Comparison of ENCODE assay signal across 1 cellular context in genomic region chr7:50448823-50449222, GRCh38.
TF ChIP-seq lines count a peak whose summit lies in the region.

No MANE protein-coding gene starts in this region.

TF ChIP-seq in GM12878, 131 proteins besides CTCF, POLR2A, EP300 and RAD21 (continued from another document):
- TF ChIP-seq ATF3 (IDR thresholded peaks at IDR 0.05; ENCODE audit: borderline replicate concordance, extremely low read depth, low read depth, low read length), result no peak
- TF ChIP-seq SPI1 (IDR thresholded peaks at IDR 0.05; ENCODE audit: borderline replicate concordance, insufficient read depth, low read depth, low read length), result no peak
- 0 out of 2 replicates have a peak, but pooled peaks have one; percentile 20 for TF ChIP-seq PKNOX1 (IDR thresholded peaks at IDR 0.05)
- TF ChIP-seq FOXM1 (IDR thresholded peaks at IDR 0.05; ENCODE audit: low read depth, low read length), result no peak; the same call in 1 of the 2 replicates
- TF ChIP-seq BCL11A (IDR thresholded peaks at IDR 0.05; ENCODE audit: low read depth, low read length), result peak; percentile 52; the same call in 1 of the 2 replicates
- TF ChIP-seq MEF2A (IDR thresholded peaks at IDR 0.05; ENCODE audit: insufficient read depth, low read depth, low read length), result 0 out of 2 replicates have a peak, but pooled peaks have one; percentile 33
- no peak for TF ChIP-seq E4F1 (IDR thresholded peaks at IDR 0.05; ENCODE audit: borderline replicate concordance, partially characterized antibody)
- TF ChIP-seq JUNB (IDR thresholded peaks at IDR 0.05), result peak; percentile 97
- TF ChIP-seq MLLT1 (IDR thresholded peaks at IDR 0.05), result 0 out of 2 replicates have a peak, but pooled peaks have one; percentile 17
- TF ChIP-seq ATF2 (IDR thresholded peaks at IDR 0.05; ENCODE audit: low read length), result peak; percentile 60; the same call in 1 of the 2 replicates
- no peak for TF ChIP-seq ZNF274 (IDR thresholded peaks at IDR 0.05; ENCODE audit: insufficient read depth, insufficient read length)
- no peak for TF ChIP-seq ELK1 (IDR thresholded peaks at IDR 0.05; ENCODE audit: low read depth, low read length)
- TF ChIP-seq TBL1XR1 (IDR thresholded peaks at IDR 0.05; ENCODE audit: low read depth, low read length), result no peak
- no peak for TF ChIP-seq WRNIP1 (IDR thresholded peaks at IDR 0.05; ENCODE audit: borderline replicate concordance, low read depth, low read length)
- 0 out of 2 replicates have a peak, but pooled peaks have one; percentile 56 for TF ChIP-seq DPF2 (IDR thresholded peaks at IDR 0.05)
- TF ChIP-seq JUND (IDR thresholded peaks at IDR 0.05; ENCODE audit: low read depth, low read length), result peak; percentile 50; the same call in 1 of the 2 replicates
- TF ChIP-seq RAD51 (IDR thresholded peaks at IDR 0.05), result no peak
- no peak for TF ChIP-seq SMC3 (IDR thresholded peaks at IDR 0.05; ENCODE audit: borderline replicate concordance, low read length)
- no peak for TF ChIP-seq NKRF (conservative IDR thresholded peaks at IDR 0.05)
- TF ChIP-seq IKZF1 (conservative IDR thresholded peaks at IDR 0.05), result 0 out of 2 replicates have a peak, but pooled peaks have one; percentile 19
- no peak for TF ChIP-seq TCF12 (IDR thresholded peaks at IDR 0.05; ENCODE audit: low read depth, low read length)
- no peak for TF ChIP-seq YY1 (IDR thresholded peaks at IDR 0.05; ENCODE audit: low read depth, low read length)
- no peak for TF ChIP-seq KLF5 (IDR thresholded peaks at IDR 0.05; ENCODE audit: partially characterized antibody)
- TF ChIP-seq SUPT20H (IDR thresholded peaks at IDR 0.05; ENCODE audit: borderline replicate concordance, control insufficient read depth, low read depth, low read length), result no peak
- no peak for TF ChIP-seq NR2C2 (IDR thresholded peaks at IDR 0.05; ENCODE audit: borderline replicate concordance, control insufficient read depth, insufficient read length, low read depth)
- no peak for TF ChIP-seq ZNF24 (IDR thresholded peaks at IDR 0.05)
- peak; percentile 61 for TF ChIP-seq SKIL (IDR thresholded peaks at IDR 0.05; ENCODE audit: low read depth, poor library complexity, severe bottlenecking)
